In the genomic region with DNA sequence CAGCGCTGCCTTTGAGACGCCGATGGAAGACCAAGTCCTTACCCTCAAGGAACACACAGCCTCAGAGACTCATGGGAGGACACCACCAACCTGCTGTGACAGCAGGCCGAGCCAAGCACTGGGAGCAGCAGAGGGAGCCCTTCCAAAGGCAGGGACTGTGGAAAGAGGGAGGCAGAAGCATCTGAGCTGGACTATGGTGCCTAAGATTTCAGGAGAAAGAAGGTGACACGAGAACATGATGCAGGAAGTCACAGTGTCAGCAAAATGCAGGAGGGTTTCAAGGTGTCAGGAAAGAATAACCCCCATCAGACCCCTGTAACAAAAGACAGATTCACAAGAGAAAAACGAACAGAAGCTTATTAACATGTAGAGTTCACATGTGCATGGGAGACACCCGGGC, we compare ENCODE assay signal across 11 cellular contexts. TPM values are rescaled to one million over a fixed set of nuclear protein-coding genes. Genes with fewer than 3 reads are reported as not detected.
DNase-seq lines count a peak whose midpoint lies in the region; ATAC-seq and TF ChIP-seq lines count a peak whose summit lies in the region.
"Had no signal": no experiment of that assay in that cellular context is flagged by ENCODE, and none has a peak within 500 bp of the region (broad histone marks: within the 10 kb centered on the region; RNA-seq: fewer than 3 reads in every experiment).

No MANE protein-coding gene starts in this region.

- peaks cover 2% of the 10 kb centered on the region for H3K27me3 Mint-ChIP-seq in mesothelial cell of epicardium (ENCODE audit: low read depth)
- H3K27me3 Mint-ChIP-seq in activated CD4-positive, alpha-beta memory T cell treated with anti-CD3 and anti-CD28 coated beads, Interleukin-2, amount 10 ng/mL, durations not matched to agents 7 days and 5 days: peaks cover 3% of the 10 kb centered on the region

- no peak overlapping the region for H3K4me3 Mint-ChIP-seq in mesothelial cell of epicardium
- H3K4me3 Mint-ChIP-seq in activated CD4-positive, alpha-beta memory T cell treated with anti-CD3 and anti-CD28 coated beads, Interleukin-2, amount 10 ng/mL, durations not matched to agents 7 days and 5 days: no peak overlapping the region

- ATAC-seq in GM19324 (IDR thresholded peaks at IDR 0.05; ENCODE audit: low FRiP score, unreplicated experiment): no peak

- H3K27ac Mint-ChIP-seq in mesothelial cell of epicardium: no peak overlapping the region
- H3K27ac Mint-ChIP-seq in activated CD4-positive, alpha-beta memory T cell treated with anti-CD3 and anti-CD28 coated beads, Interleukin-2, amount 10 ng/mL, durations not matched to agents 7 days and 5 days: no peak overlapping the region

- POLR2A ChIA-PET in BJ (lab: Charles Lee): interaction anchor here (0.7 kb wide), 1 partner anchor 19 kb away, joined by 18 read pairs; no protein-coding TSS in a partner anchor
- POLR2A ChIA-PET in activated CD4-positive, alpha-beta memory T cell treated with anti-CD3 and anti-CD28 coated beads, Interleukin-2, amount 10 ng/mL, durations not matched to agents 7 days and 5 days (lab: Charles Lee): no interaction called here

- CTCF ChIA-PET in BJ (lab: Yijun Ruan, JAX): interaction anchor here (0.7 to 1.3 kb wide), 2 partner anchors 14 to 278 kb away, joined by 3 to 4 read pairs; no protein-coding TSS in a partner anchor
- CTCF ChIA-PET in activated CD4-positive, alpha-beta memory T cell treated with anti-CD3 and anti-CD28 coated beads, Interleukin-2, amount 10 ng/mL, durations not matched to agents 7 days and 5 days (lab: Charles Lee): interaction anchor here (0.7 to 1.1 kb wide), 4 partner anchors 12 to 85 kb away, joined by 3 to 4 read pairs (median 4); no protein-coding TSS in a partner anchor

- H3K9me3 Mint-ChIP-seq in mesothelial cell of epicardium: no peaks in the 10 kb centered on the region
- H3K9me3 Mint-ChIP-seq in activated CD4-positive, alpha-beta memory T cell treated with anti-CD3 and anti-CD28 coated beads, Interleukin-2, amount 10 ng/mL, durations not matched to agents 7 days and 5 days: no peaks in the 10 kb centered on the region

- H3K36me3 ChIP-seq in BJ (ENCODE audit: control insufficient read depth, insufficient read depth, low read length): no peaks in the 10 kb centered on the region

- peaks cover 5% of the 10 kb centered on the region for H3K4me1 Mint-ChIP-seq in mesothelial cell of epicardium
- H3K4me1 Mint-ChIP-seq in activated CD4-positive, alpha-beta memory T cell treated with anti-CD3 and anti-CD28 coated beads, Interleukin-2, amount 10 ng/mL, durations not matched to agents 7 days and 5 days: no peaks in the 10 kb centered on the region

- no peak overlapping the region for H3K4me3 ChIP-seq in BJ (ENCODE audit: low read depth, low read length)

- DNase-seq in BJ (ENCODE audit: low read depth): no peak
- peak; percentile 25 for DNase-seq in HT1080 (ENCODE audit: low read depth)
- DNase-seq in amniotic epithelial cell (ENCODE audit: low read depth): peak; percentile 8
- DNase-seq in left kidney (ENCODE audit: low read depth, low spot score): peak; percentile 68
- no peak for DNase-seq in mesothelial cell of epicardium (ENCODE audit: low spot score in 2 of 2, unreplicated experiment in 2 of 2)
- DNase-seq in activated CD4-positive, alpha-beta memory T cell treated with anti-CD3 and anti-CD28 coated beads, Interleukin-2, amount 10 ng/mL, durations not matched to agents 7 days and 5 days: no peak
- no peak for DNase-seq in inferior parietal cortex (ENCODE audit: extremely low spot score)
- DNase-seq: activated naive CD4-positive, alpha-beta T cell; NCI-H2029 treated with DMSO at 0.1 percent for 48 hours; stimulated activated CD4-positive, alpha-beta T cell treated with anti-CD3 and anti-CD28 coated beads, Interleukin-4, amount 100 ng/mL, for 4 hours had no signal

- H3K27me3 ChIP-seq in BJ (ENCODE audit: control insufficient read depth, insufficient read depth, low read length): peaks cover 6% of the 10 kb centered on the region; the same call in 1 of the 2 replicates

- TF ChIP-seq CTCF in BJ (IDR thresholded peaks at IDR 0.05; ENCODE audit: insufficient read depth, low read depth, low read length) (peak; percentile 30), mesothelial cell of epicardium (IDR thresholded peaks at IDR 0.05; ENCODE audit: unreplicated experiment) (no peak)

- no peaks in the 10 kb centered on the region for H3K36me3 Mint-ChIP-seq in mesothelial cell of epicardium
- no peaks in the 10 kb centered on the region for H3K36me3 Mint-ChIP-seq in activated CD4-positive, alpha-beta memory T cell treated with anti-CD3 and anti-CD28 coated beads, Interleukin-2, amount 10 ng/mL, durations not matched to agents 7 days and 5 days (ENCODE audit: low read depth)

RNA-seq across cellular contexts. Expression of a gene that starts 24.2 kb away (rescaled TPM):
- polyA plus RNA-seq in BJ (2011; rRNA removed): 153 and 200 TPM in 2 replicates
- polyA minus RNA-seq in BJ (2011; rRNA and poly(A)+ RNA removed): 48.4 and 66.9 TPM in 2 replicates
- 130 and 137 TPM in 2 replicates for total RNA-seq in HT1080 (2014; rRNA removed; shearing (Covaris generic))
- polyA plus RNA-seq in HT1080 (2015; cell fraction: cytosol; rRNA removed): 191 and 204 TPM in 2 replicates
- polyA plus RNA-seq in HT1080 (2015; cell fraction: nucleus; rRNA removed): 68.7 and 75.2 TPM in 2 replicates
- 82.5 to 85.1 TPM (median 83.0 TPM) in 3 replicates for total RNA-seq in mesothelial cell of epicardium
- 100 to 1,000 TPM; 102 TPM for total RNA-seq in activated CD4-positive, alpha-beta memory T cell treated with anti-CD3 and anti-CD28 coated beads, Interleukin-2, amount 10 ng/mL, durations not matched to agents 7 days and 5 days

Comparison
In these comparisons a context has a peak if more than half of its experiments do, and no peak if none do; other contexts are left out.
1. DNase-seq: peak in HT1080 (single experiment), amniotic epithelial cell (single experiment) and left kidney (single experiment); none in BJ (single experiment), mesothelial cell of epicardium (0 of 2), activated CD4-positive, alpha-beta memory T cell treated with anti-CD3 and anti-CD28 coated beads, Interleukin-2, amount 10 ng/mL, durations not matched to agents 7 days and 5 days (single experiment) and inferior parietal cortex (single experiment).